24 cellular contexts compared by ENCODE assay signal in the genomic region with DNA sequence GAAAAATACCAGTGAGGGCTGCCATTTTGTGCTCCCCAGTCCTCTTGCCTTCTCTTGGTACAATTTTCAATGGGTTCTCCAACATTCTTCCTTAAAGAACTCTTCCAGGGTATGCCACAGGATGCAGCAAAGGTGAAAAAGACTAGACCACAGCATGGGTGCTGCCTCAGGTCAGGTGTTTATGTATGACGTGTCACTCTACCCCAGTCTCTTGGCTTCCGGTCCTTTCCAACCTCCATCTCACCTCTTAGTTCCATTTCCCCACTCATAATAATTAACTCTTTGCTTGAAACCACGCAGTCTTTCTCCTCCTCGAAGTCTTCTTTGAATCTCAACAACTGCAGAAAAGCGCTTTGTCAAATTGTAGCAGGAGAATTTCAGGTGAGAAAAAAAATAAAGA.
"Had no signal": no experiment of that assay in that cellular context is flagged by ENCODE, and none has a peak within 500 bp of the region (broad histone marks: within the 10 kb centered on the region; RNA-seq: fewer than 3 reads in every experiment).

No MANE protein-coding gene starts in this region.

- ATAC-seq: activated T-cell treated with anti-CD3 and anti-CD28 coated beads, Interleukin-2, amount 50 U/mL, for 72 hours; T-cell had no signal

- H3K27ac ChIP-seq: adrenal gland, VCaP had no signal

- H3K27me3 Mint-ChIP-seq: T-cell had no signal

- DNase-seq: activated CD4-positive, alpha-beta memory T cell treated with anti-CD3 and anti-CD28 coated beads, Interleukin-2, amount 10 ng/mL, durations not matched to agents 7 days and 5 days; activated CD4-positive, alpha-beta T cell treated with anti-CD3 and anti-CD28 coated beads, Interleukin-2, amount 10 ng/mL, durations not matched to agents 7 days and 5 days; activated CD4-positive, CD25-positive, alpha-beta regulatory T cell; activated gamma-delta T cell treated with Interleukin-2 at 50 U/mL for 16 hours; activated naive CD4-positive, alpha-beta T cell treated with anti-CD3 and anti-CD28 coated beads, Interleukin-2, amount 50 U/mL, for 16 hours; activated naive CD8-positive, alpha-beta T cell treated with anti-CD3 and anti-CD28 coated beads, Interleukin-2, amount 10 ng/mL, durations not matched to agents 7 days and 5 days; activated T-cell treated with anti-CD3 and anti-CD28 coated beads, Interleukin-2, amount 50 U/mL, for 72 hours; adrenal gland; anterior cingulate cortex; cerebellar nuclear complex; MV-4-11; NCI-H1092 treated with DMSO at 0.1 percent for 48 hours; NCI-H1417 treated with DMSO at 0.1 percent for 48 hours; NCI-H1694; NCI-H2029; NCI-H2107; NCI-H345; NCI-H510A; NCI-H69; SIG-M5; T-cell had no signal

- H3K36me3 Mint-ChIP-seq: activated naive CD8-positive, alpha-beta T cell treated with anti-CD3 and anti-CD28 coated beads, Interleukin-2, amount 10 ng/mL, durations not matched to agents 7 days and 5 days; T-cell had no signal

- H3K27me3 ChIP-seq: adrenal gland, MG63 had no signal

- H3K36me3 ChIP-seq: adrenal gland, MG63 had no signal

- H3K9me3 ChIP-seq: adrenal gland, MG63 had no signal

- H3K4me1 Mint-ChIP-seq: activated CD4-positive, alpha-beta memory T cell treated with anti-CD3 and anti-CD28 coated beads, Interleukin-2, amount 10 ng/mL, durations not matched to agents 7 days and 5 days; activated CD4-positive, alpha-beta T cell treated with anti-CD3 and anti-CD28 coated beads, Interleukin-2, amount 10 ng/mL, durations not matched to agents 7 days and 5 days; activated naive CD8-positive, alpha-beta T cell treated with anti-CD3 and anti-CD28 coated beads, Interleukin-2, amount 10 ng/mL, durations not matched to agents 7 days and 5 days; T-cell had no signal

- H3K4me3 Mint-ChIP-seq: activated CD4-positive, alpha-beta memory T cell treated with anti-CD3 and anti-CD28 coated beads, Interleukin-2, amount 10 ng/mL, durations not matched to agents 7 days and 5 days; activated CD4-positive, alpha-beta T cell treated with anti-CD3 and anti-CD28 coated beads, Interleukin-2, amount 10 ng/mL, durations not matched to agents 7 days and 5 days; activated naive CD8-positive, alpha-beta T cell treated with anti-CD3 and anti-CD28 coated beads, Interleukin-2, amount 10 ng/mL, durations not matched to agents 7 days and 5 days; activated T-cell treated with anti-CD3 and anti-CD28 coated beads, Interleukin-2, amount 50 U/mL, for 72 hours; T-cell had no signal

- H3K4me3 ChIP-seq: adrenal gland, MG63 had no signal

- H3K4me1 ChIP-seq: adrenal gland had no signal

- H3K9me3 Mint-ChIP-seq: activated CD4-positive, alpha-beta memory T cell treated with anti-CD3 and anti-CD28 coated beads, Interleukin-2, amount 10 ng/mL, durations not matched to agents 7 days and 5 days; activated CD4-positive, alpha-beta T cell treated with anti-CD3 and anti-CD28 coated beads, Interleukin-2, amount 10 ng/mL, durations not matched to agents 7 days and 5 days; activated naive CD8-positive, alpha-beta T cell treated with anti-CD3 and anti-CD28 coated beads, Interleukin-2, amount 10 ng/mL, durations not matched to agents 7 days and 5 days; activated T-cell treated with anti-CD3 and anti-CD28 coated beads, Interleukin-2, amount 50 U/mL, for 72 hours; activated T-helper 2 cell treated with anti-CD3 and anti-CD28 coated beads, Interferon-gamma antibody, Interleukin-2, Interleukin-4, amounts not matched to agents 10 μg/mL and 5 μg/mL and 100 μg/mL, durations not matched to agents 14 hours and 24 hours and 36 hours; T-cell had no signal

- H3K27ac Mint-ChIP-seq: activated CD4-positive, alpha-beta memory T cell treated with anti-CD3 and anti-CD28 coated beads, Interleukin-2, amount 10 ng/mL, durations not matched to agents 7 days and 5 days; activated CD4-positive, alpha-beta T cell treated with anti-CD3 and anti-CD28 coated beads, Interleukin-2, amount 10 ng/mL, durations not matched to agents 7 days and 5 days; activated naive CD8-positive, alpha-beta T cell treated with anti-CD3 and anti-CD28 coated beads, Interleukin-2, amount 10 ng/mL, durations not matched to agents 7 days and 5 days; activated T-cell treated with anti-CD3 and anti-CD28 coated beads, Interleukin-2, amount 50 U/mL, for 72 hours; activated T-helper 2 cell treated with anti-CD3 and anti-CD28 coated beads, Interferon-gamma antibody, Interleukin-2, Interleukin-4, amounts not matched to agents 10 μg/mL and 5 μg/mL and 100 μg/mL, durations not matched to agents 14 hours and 24 hours and 36 hours; T-cell had no signal
